In genomic region chr5:107673368-107674136, GRCh38 we compare ENCODE assay signal across 8 cellular contexts.
DNase-seq lines count a peak whose midpoint lies in the region; ATAC-seq and TF ChIP-seq lines count a peak whose summit lies in the region.

No MANE protein-coding gene starts in this region.

- TF ChIP-seq CTCF in AG09319 (IDR thresholded peaks at IDR 0.05; ENCODE audit: low read depth, low read length) = peak; percentile 100

- peak overlapping the region; percentile 75 for H3K27ac ChIP-seq in cingulate gyrus (ENCODE audit: low read depth, low read length)

- ATAC-seq in GM18909 (IDR thresholded peaks at IDR 0.05; ENCODE audit: poor library complexity, unreplicated experiment) (peak; percentile 74), HG03175 (IDR thresholded peaks at IDR 0.05; ENCODE audit: unreplicated experiment) (peak; percentile 55)

- DNase-seq in AG09319 (ENCODE audit: extremely low read depth, low read depth) = peak; percentile 67
- peak; percentile 85 for DNase-seq in NCI-H226
- DNase-seq in activated CD4-positive, alpha-beta T cell treated with anti-CD3 and anti-CD28 coated beads for 24 hours (ENCODE audit: low read depth in 2 of 2) = peak; percentile 65 to 72
- peak; percentile 92 for DNase-seq in kidney glomerular epithelial cell (lab: John Stamatoyannopoulos, UW)
- DNase-seq in stimulated activated CD4-positive, alpha-beta T cell treated with anti-CD3 and anti-CD28 coated beads, Interleukin-1b, Interleukin-23, amount 100 ng/mL, for 1 hour (ENCODE audit: low read depth in 2 of 2) = peak; percentile 34 to 62

Comparison
In these comparisons a context has a peak if more than half of its experiments do, and no peak if none do; other contexts are left out.
1. Peak in every context shown above with its lines: DNase-seq, ATAC-seq and H3K27ac ChIP-seq.